ENCODE assay signal across 18 cellular contexts in genomic region chr5:88854769-88855168, GRCh38. TPM values are rescaled to one million over a fixed set of nuclear protein-coding genes. Genes with fewer than 3 reads are reported as not detected.
DNase-seq lines count a peak whose midpoint lies in the region; ATAC-seq and TF ChIP-seq lines count a peak whose summit lies in the region.
"Had no signal": no experiment of that assay in that cellular context is flagged by ENCODE, and none has a peak within 500 bp of the region (broad histone marks: within the 10 kb centered on the region; RNA-seq: fewer than 3 reads in every experiment).

No MANE protein-coding gene starts in this region.

- peak overlapping the region; percentile 42 for H3K27ac ChIP-seq in cardiac muscle cell
- H3K27ac ChIP-seq in upper lobe of right lung, result no peak overlapping the region
- H3K27ac ChIP-seq: 22Rv1 had no signal

- ATAC-seq in Right ventricle myocardium inferior (no peak), HG03175 (IDR thresholded peaks at IDR 0.05; ENCODE audit: unreplicated experiment) (peak; percentile 45), activated B cell treated with CpG ODN at 0.5 μM for 24 hours (ENCODE audit: low read depth) (no peak), upper lobe of right lung (no peak), natural killer cell (no peak)
- ATAC-seq: HCT116, K562, Panc1 had no signal

- no peaks in the 10 kb centered on the region for H3K27me3 Mint-ChIP-seq in activated B cell treated with CpG ODN at 0.5 μM for 24 hours
- H3K27me3 Mint-ChIP-seq in natural killer cell (ENCODE audit: low read depth in 2 of 2), result no peaks in the 10 kb centered on the region

- H3K4me1 Mint-ChIP-seq in activated B cell treated with CpG ODN at 0.5 μM for 24 hours (peaks cover 46% of the 10 kb centered on the region), natural killer cell (peaks cover 4 to 5% of the 10 kb centered on the region in 2 donors)

- H3K36me3 Mint-ChIP-seq in activated B cell treated with CpG ODN at 0.5 μM for 24 hours (ENCODE audit: low read depth), result peaks cover 66% of the 10 kb centered on the region
- H3K36me3 Mint-ChIP-seq in natural killer cell, result no peaks in the 10 kb centered on the region

- H3K9me3 Mint-ChIP-seq in activated B cell treated with CpG ODN at 0.5 μM for 24 hours (peaks cover 6% of the 10 kb centered on the region), natural killer cell (no peaks in the 10 kb centered on the region)
- H3K9me3 Mint-ChIP-seq: CD4-positive, alpha-beta T cell had no signal

- POLR2A ChIA-PET in activated B cell treated with CpG ODN at 0.5 μM for 24 hours (lab: Charles Lee), result interaction anchor here (1.0 kb wide), 1 partner anchor 9 kb away, joined by 5 read pairs; no protein-coding TSS in a partner anchor

- H3K27me3 ChIP-seq in cardiac muscle cell (no peaks in the 10 kb centered on the region), upper lobe of right lung (no peaks in the 10 kb centered on the region)
- H3K27me3 ChIP-seq: BE2C had no signal

- H3K4me3 ChIP-seq in cardiac muscle cell (no peak overlapping the region), upper lobe of right lung (no peak overlapping the region)
- H3K4me3 ChIP-seq: K562 had no signal

- H3K36me3 ChIP-seq in cardiac muscle cell, result peaks cover 22% of the 10 kb centered on the region
- no peaks in the 10 kb centered on the region for H3K36me3 ChIP-seq in upper lobe of right lung
- H3K36me3 ChIP-seq: BE2C had no signal

- peaks cover 5% of the 10 kb centered on the region for H3K4me1 ChIP-seq in cardiac muscle cell (ENCODE audit: low read depth)
- H3K4me1 ChIP-seq in upper lobe of right lung, result no peaks in the 10 kb centered on the region
- H3K4me1 ChIP-seq: BE2C had no signal

- H3K9me3 ChIP-seq in cardiac muscle cell (ENCODE audit: low read depth) (no peaks in the 10 kb centered on the region), upper lobe of right lung (no peaks in the 10 kb centered on the region)
- H3K9me3 ChIP-seq: BE2C had no signal

- intact Hi-C loops in Right ventricle myocardium inferior (cut with DNase I), result no loop called here
- intact Hi-C loops in activated B cell treated with CpG ODN at 0.5 μM for 24 hours (cut with micrococcal nuclease), result no loop called here
- intact Hi-C loops in upper lobe of right lung (cut with DNase I), result no loop called here
- intact Hi-C loops in natural killer cell (cut with micrococcal nuclease), result no loop called here

- TF ChIP-seq CTCF in cardiac muscle cell (IDR thresholded peaks at IDR 0.05; ENCODE audit: low read depth, low read length) (no peak), activated B cell treated with CpG ODN at 0.5 μM for 24 hours (IDR thresholded peaks at IDR 0.05) (no peak), upper lobe of right lung (IDR thresholded peaks at IDR 0.05) (no peak), natural killer cell (IDR thresholded peaks at IDR 0.05) (no peak)

- CTCF ChIA-PET in activated B cell treated with CpG ODN at 0.5 μM for 24 hours (lab: Charles Lee), result no interaction called here

- DNase-seq in cardiac muscle cell (ENCODE audit: low read depth in 1 of 2, low spot score in 1 of 2) (no peak), Right ventricle myocardium inferior (ENCODE audit: missing footprints) (no peak), activated B cell treated with CpG ODN at 0.5 μM for 24 hours (no peak), upper lobe of right lung (no peak), ecto neural progenitor cell (ENCODE audit: low spot score) (no peak), natural killer cell (no peak), HuH-7.5 (ENCODE audit: low spot score) (no peak)
- DNase-seq: BE2C; CD4-positive, alpha-beta T cell; NCI-H1417 treated with DMSO at 0.1 percent for 48 hours; NCI-H2081; NCI-H510A treated with DMSO at 0.1 percent for 48 hours; NCI-H82 had no signal

- peak overlapping the region; percentile 25 for H3K27ac Mint-ChIP-seq in activated B cell treated with CpG ODN at 0.5 μM for 24 hours
- no peak overlapping the region for H3K27ac Mint-ChIP-seq in natural killer cell
- H3K27ac Mint-ChIP-seq: CD4-positive, alpha-beta T cell had no signal

- no peak overlapping the region for H3K4me3 Mint-ChIP-seq in activated B cell treated with CpG ODN at 0.5 μM for 24 hours
- no peak overlapping the region for H3K4me3 Mint-ChIP-seq in natural killer cell
- H3K4me3 Mint-ChIP-seq: CD4-positive, alpha-beta T cell had no signal

RNA-seq across cellular contexts. Expression of gene MEF2C, which starts 28.2 kb away (rescaled TPM):
- total RNA-seq in cardiac muscle cell, result 95.3 and 175 TPM in 2 replicates
- polyA plus RNA-seq in cardiac muscle cell, result 107 and 137 TPM in 2 replicates
- total RNA-seq in Right ventricle myocardium inferior, result 46.7 TPM
- total RNA-seq in activated B cell treated with CpG ODN at 0.5 μM for 24 hours, result 348 and 359 TPM in 2 replicates
- 51.4 TPM for total RNA-seq in upper lobe of right lung
- total RNA-seq in natural killer cell, result 10 to 100 TPM in 2 of 3 donors, 1 to 10 TPM in 1; 9.2 to 22.0 (median 18.3) TPM
